Comparison of ENCODE assay signal across 3 cellular contexts in the genomic region with DNA sequence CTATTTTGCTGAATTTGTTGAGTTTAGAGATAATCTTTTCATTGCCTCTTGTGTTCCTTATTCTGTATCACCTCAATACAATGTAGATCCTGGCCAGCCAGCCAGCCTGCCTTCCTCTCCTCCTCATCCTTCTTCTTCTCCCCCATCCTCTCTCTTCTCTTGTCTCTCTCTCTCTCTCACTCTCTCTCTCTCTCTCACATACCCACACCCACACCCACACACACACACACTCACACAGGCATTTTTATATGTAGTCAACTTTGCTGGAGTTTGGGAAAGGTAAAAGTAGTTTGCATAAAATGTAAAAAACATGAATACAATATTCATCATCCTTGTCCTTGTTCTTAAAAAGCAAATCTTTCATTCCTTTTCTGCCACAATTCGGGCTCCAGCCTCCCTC.
TF ChIP-seq lines count a peak whose summit lies in the region.

No MANE protein-coding gene starts in this region.

TF ChIP-seq in liver, 16 proteins besides CTCF, POLR2A, EP300 and RAD21:
- TF ChIP-seq FOXA2 (IDR thresholded peaks at IDR 0.05) = no peak
- TF ChIP-seq, protein P1, sequence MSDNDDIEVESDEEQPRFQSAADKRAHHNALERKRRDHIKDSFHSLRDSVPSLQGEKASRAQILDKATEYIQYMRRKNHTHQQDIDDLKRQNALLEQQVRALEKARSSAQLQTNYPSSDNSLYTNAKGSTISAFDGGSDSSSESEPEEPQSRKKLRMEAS (IDR thresholded peaks at IDR 0.05) = no peak
- TF ChIP-seq, protein P2, sequence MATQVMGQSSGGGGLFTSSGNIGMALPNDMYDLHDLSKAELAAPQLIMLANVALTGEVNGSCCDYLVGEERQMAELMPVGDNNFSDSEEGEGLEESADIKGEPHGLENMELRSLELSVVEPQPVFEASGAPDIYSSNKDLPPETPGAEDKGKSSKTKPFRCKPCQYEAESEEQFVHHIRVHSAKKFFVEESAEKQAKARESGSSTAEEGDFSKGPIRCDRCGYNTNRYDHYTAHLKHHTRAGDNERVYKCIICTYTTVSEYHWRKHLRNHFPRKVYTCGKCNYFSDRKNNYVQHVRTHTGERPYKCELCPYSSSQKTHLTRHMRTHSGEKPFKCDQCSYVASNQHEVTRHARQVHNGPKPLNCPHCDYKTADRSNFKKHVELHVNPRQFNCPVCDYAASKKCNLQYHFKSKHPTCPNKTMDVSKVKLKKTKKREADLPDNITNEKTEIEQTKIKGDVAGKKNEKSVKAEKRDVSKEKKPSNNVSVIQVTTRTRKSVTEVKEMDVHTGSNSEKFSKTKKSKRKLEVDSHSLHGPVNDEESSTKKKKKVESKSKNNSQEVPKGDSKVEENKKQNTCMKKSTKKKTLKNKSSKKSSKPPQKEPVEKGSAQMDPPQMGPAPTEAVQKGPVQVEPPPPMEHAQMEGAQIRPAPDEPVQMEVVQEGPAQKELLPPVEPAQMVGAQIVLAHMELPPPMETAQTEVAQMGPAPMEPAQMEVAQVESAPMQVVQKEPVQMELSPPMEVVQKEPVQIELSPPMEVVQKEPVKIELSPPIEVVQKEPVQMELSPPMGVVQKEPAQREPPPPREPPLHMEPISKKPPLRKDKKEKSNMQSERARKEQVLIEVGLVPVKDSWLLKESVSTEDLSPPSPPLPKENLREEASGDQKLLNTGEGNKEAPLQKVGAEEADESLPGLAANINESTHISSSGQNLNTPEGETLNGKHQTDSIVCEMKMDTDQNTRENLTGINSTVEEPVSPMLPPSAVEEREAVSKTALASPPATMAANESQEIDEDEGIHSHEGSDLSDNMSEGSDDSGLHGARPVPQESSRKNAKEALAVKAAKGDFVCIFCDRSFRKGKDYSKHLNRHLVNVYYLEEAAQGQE (IDR thresholded peaks at IDR 0.05) = no peak

TF ChIP-seq in HepG2, 621 proteins besides CTCF, POLR2A, EP300 and RAD21:
- TF ChIP-seq ZNF224 (CRISPR knock-in tag; IDR thresholded peaks at IDR 0.05) (no peak), MEIS2 (CRISPR knock-in tag; IDR thresholded peaks at IDR 0.05) (no peak), HOXA7 (CRISPR knock-in tag; IDR thresholded peaks at IDR 0.05) (no peak), AHR (CRISPR knock-in tag; IDR thresholded peaks at IDR 0.05) (no peak), SALL2 (CRISPR knock-in tag; IDR thresholded peaks at IDR 0.05) (no peak), ZFX (CRISPR knock-in tag; IDR thresholded peaks at IDR 0.05; ENCODE audit: low read depth) (no peak), PRMT3 (CRISPR knock-in tag; IDR thresholded peaks at IDR 0.05; ENCODE audit: borderline replicate concordance, low read depth) (no peak), FOSL2 (CRISPR knock-in tag; IDR thresholded peaks at IDR 0.05) (no peak), ZNF749 (CRISPR knock-in tag; IDR thresholded peaks at IDR 0.05; ENCODE audit: borderline replicate concordance) (no peak), ZBTB21 (CRISPR knock-in tag; IDR thresholded peaks at IDR 0.05) (no peak), EHMT2 (IDR thresholded peaks at IDR 0.05; ENCODE audit: borderline replicate concordance, low read depth, low read length) (no peak), EZH2 (conservative IDR thresholded peaks at IDR 0.05; ENCODE audit: low read depth, low read length) (no peak), NR1H2 (CRISPR knock-in tag; IDR thresholded peaks at IDR 0.05; ENCODE audit: borderline replicate concordance, low read depth) (no peak), SP4 (CRISPR knock-in tag; IDR thresholded peaks at IDR 0.05) (no peak), DMAP1 (CRISPR knock-in tag; IDR thresholded peaks at IDR 0.05) (no peak)
- TF ChIP-seq, protein P3, sequence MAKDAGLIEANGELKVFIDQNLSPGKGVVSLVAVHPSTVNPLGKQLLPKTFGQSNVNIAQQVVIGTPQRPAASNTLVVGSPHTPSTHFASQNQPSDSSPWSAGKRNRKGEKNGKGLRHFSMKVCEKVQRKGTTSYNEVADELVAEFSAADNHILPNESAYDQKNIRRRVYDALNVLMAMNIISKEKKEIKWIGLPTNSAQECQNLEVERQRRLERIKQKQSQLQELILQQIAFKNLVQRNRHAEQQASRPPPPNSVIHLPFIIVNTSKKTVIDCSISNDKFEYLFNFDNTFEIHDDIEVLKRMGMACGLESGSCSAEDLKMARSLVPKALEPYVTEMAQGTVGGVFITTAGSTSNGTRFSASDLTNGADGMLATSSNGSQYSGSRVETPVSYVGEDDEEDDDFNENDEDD (CRISPR knock-in tag; IDR thresholded peaks at IDR 0.05; ENCODE audit: borderline replicate concordance) = no peak
- TF ChIP-seq, protein P4, sequence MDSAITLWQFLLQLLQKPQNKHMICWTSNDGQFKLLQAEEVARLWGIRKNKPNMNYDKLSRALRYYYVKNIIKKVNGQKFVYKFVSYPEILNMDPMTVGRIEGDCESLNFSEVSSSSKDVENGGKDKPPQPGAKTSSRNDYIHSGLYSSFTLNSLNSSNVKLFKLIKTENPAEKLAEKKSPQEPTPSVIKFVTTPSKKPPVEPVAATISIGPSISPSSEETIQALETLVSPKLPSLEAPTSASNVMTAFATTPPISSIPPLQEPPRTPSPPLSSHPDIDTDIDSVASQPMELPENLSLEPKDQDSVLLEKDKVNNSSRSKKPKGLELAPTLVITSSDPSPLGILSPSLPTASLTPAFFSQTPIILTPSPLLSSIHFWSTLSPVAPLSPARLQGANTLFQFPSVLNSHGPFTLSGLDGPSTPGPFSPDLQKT (CRISPR knock-in tag; IDR thresholded peaks at IDR 0.05; ENCODE audit: borderline replicate concordance) = no peak
- TF ChIP-seq, protein P5, sequence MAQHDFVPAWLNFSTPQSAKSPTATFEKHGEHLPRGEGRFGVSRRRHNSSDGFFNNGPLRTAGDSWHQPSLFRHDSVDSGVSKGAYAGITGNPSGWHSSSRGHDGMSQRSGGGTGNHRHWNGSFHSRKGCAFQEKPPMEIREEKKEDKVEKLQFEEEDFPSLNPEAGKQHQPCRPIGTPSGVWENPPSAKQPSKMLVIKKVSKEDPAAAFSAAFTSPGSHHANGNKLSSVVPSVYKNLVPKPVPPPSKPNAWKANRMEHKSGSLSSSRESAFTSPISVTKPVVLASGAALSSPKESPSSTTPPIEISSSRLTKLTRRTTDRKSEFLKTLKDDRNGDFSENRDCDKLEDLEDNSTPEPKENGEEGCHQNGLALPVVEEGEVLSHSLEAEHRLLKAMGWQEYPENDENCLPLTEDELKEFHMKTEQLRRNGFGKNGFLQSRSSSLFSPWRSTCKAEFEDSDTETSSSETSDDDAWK (CRISPR knock-in tag; IDR thresholded peaks at IDR 0.05) = no peak
- TF ChIP-seq, protein P6, sequence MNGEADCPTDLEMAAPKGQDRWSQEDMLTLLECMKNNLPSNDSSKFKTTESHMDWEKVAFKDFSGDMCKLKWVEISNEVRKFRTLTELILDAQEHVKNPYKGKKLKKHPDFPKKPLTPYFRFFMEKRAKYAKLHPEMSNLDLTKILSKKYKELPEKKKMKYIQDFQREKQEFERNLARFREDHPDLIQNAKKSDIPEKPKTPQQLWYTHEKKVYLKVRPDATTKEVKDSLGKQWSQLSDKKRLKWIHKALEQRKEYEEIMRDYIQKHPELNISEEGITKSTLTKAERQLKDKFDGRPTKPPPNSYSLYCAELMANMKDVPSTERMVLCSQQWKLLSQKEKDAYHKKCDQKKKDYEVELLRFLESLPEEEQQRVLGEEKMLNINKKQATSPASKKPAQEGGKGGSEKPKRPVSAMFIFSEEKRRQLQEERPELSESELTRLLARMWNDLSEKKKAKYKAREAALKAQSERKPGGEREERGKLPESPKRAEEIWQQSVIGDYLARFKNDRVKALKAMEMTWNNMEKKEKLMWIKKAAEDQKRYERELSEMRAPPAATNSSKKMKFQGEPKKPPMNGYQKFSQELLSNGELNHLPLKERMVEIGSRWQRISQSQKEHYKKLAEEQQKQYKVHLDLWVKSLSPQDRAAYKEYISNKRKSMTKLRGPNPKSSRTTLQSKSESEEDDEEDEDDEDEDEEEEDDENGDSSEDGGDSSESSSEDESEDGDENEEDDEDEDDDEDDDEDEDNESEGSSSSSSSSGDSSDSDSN (CRISPR knock-in tag; IDR thresholded peaks at IDR 0.05) = no peak

TF ChIP-seq in H1, 55 proteins besides CTCF, POLR2A, EP300 and RAD21:
- TF ChIP-seq TBP (IDR thresholded peaks at IDR 0.05; ENCODE audit: low read depth, low read length) (no peak), POLR2AphosphoS5 (IDR thresholded peaks at IDR 0.05; ENCODE audit: low read depth, low read length) (no peak), NANOG (IDR thresholded peaks at IDR 0.05; ENCODE audit: insufficient read depth, low read depth, low read length, poor library complexity, severe bottlenecking) (no peak), GTF2F1 (IDR thresholded peaks at IDR 0.05; ENCODE audit: borderline replicate concordance, low read depth, low read length) (no peak), MAFK (IDR thresholded peaks at IDR 0.05; ENCODE audit: low read depth, low read length) (no peak), CEBPB (IDR thresholded peaks at IDR 0.05; ENCODE audit: low read depth, low read length) (no peak), SP1 (IDR thresholded peaks at IDR 0.05; ENCODE audit: low read depth, low read length) (no peak), SIRT6 (IDR thresholded peaks at IDR 0.05; ENCODE audit: low read length) (no peak), GABPA (IDR thresholded peaks at IDR 0.05; ENCODE audit: borderline replicate concordance, insufficient read depth, low read length) (no peak), KDM4A (IDR thresholded peaks at IDR 0.05; ENCODE audit: low read depth, low read length, severe bottlenecking) (no peak), SUZ12 (IDR thresholded peaks at IDR 0.05; ENCODE audit: low read length) (no peak), TAF1 (IDR thresholded peaks at IDR 0.05; ENCODE audit: low read depth, low read length) (no peak), RNF2 (IDR thresholded peaks at IDR 0.05; ENCODE audit: borderline replicate concordance, low read depth, low read length, missing control alignments, poor library complexity, severe bottlenecking) (no peak), KDM5A (IDR thresholded peaks at IDR 0.05; ENCODE audit: low read length) (no peak), PHF8 (conservative IDR thresholded peaks at IDR 0.05; ENCODE audit: low read depth, low read length) (no peak), BRCA1 (IDR thresholded peaks at IDR 0.05; ENCODE audit: low read depth, low read length) (no peak), BACH1 (IDR thresholded peaks at IDR 0.05; ENCODE audit: low read length) (no peak), NRF1 (IDR thresholded peaks at IDR 0.05; ENCODE audit: low read depth, low read length) (no peak)
- TF ChIP-seq, protein P7, sequence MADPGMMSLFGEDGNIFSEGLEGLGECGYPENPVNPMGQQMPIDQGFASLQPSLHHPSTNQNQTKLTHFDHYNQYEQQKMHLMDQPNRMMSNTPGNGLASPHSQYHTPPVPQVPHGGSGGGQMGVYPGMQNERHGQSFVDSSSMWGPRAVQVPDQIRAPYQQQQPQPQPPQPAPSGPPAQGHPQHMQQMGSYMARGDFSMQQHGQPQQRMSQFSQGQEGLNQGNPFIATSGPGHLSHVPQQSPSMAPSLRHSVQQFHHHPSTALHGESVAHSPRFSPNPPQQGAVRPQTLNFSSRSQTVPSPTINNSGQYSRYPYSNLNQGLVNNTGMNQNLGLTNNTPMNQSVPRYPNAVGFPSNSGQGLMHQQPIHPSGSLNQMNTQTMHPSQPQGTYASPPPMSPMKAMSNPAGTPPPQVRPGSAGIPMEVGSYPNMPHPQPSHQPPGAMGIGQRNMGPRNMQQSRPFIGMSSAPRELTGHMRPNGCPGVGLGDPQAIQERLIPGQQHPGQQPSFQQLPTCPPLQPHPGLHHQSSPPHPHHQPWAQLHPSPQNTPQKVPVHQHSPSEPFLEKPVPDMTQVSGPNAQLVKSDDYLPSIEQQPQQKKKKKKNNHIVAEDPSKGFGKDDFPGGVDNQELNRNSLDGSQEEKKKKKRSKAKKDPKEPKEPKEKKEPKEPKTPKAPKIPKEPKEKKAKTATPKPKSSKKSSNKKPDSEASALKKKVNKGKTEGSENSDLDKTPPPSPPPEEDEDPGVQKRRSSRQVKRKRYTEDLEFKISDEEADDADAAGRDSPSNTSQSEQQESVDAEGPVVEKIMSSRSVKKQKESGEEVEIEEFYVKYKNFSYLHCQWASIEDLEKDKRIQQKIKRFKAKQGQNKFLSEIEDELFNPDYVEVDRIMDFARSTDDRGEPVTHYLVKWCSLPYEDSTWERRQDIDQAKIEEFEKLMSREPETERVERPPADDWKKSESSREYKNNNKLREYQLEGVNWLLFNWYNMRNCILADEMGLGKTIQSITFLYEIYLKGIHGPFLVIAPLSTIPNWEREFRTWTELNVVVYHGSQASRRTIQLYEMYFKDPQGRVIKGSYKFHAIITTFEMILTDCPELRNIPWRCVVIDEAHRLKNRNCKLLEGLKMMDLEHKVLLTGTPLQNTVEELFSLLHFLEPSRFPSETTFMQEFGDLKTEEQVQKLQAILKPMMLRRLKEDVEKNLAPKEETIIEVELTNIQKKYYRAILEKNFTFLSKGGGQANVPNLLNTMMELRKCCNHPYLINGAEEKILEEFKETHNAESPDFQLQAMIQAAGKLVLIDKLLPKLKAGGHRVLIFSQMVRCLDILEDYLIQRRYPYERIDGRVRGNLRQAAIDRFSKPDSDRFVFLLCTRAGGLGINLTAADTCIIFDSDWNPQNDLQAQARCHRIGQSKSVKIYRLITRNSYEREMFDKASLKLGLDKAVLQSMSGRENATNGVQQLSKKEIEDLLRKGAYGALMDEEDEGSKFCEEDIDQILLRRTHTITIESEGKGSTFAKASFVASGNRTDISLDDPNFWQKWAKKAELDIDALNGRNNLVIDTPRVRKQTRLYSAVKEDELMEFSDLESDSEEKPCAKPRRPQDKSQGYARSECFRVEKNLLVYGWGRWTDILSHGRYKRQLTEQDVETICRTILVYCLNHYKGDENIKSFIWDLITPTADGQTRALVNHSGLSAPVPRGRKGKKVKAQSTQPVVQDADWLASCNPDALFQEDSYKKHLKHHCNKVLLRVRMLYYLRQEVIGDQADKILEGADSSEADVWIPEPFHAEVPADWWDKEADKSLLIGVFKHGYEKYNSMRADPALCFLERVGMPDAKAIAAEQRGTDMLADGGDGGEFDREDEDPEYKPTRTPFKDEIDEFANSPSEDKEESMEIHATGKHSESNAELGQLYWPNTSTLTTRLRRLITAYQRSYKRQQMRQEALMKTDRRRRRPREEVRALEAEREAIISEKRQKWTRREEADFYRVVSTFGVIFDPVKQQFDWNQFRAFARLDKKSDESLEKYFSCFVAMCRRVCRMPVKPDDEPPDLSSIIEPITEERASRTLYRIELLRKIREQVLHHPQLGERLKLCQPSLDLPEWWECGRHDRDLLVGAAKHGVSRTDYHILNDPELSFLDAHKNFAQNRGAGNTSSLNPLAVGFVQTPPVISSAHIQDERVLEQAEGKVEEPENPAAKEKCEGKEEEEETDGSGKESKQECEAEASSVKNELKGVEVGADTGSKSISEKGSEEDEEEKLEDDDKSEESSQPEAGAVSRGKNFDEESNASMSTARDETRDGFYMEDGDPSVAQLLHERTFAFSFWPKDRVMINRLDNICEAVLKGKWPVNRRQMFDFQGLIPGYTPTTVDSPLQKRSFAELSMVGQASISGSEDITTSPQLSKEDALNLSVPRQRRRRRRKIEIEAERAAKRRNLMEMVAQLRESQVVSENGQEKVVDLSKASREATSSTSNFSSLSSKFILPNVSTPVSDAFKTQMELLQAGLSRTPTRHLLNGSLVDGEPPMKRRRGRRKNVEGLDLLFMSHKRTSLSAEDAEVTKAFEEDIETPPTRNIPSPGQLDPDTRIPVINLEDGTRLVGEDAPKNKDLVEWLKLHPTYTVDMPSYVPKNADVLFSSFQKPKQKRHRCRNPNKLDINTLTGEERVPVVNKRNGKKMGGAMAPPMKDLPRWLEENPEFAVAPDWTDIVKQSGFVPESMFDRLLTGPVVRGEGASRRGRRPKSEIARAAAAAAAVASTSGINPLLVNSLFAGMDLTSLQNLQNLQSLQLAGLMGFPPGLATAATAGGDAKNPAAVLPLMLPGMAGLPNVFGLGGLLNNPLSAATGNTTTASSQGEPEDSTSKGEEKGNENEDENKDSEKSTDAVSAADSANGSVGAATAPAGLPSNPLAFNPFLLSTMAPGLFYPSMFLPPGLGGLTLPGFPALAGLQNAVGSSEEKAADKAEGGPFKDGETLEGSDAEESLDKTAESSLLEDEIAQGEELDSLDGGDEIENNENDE (IDR thresholded peaks at IDR 0.05; ENCODE audit: insufficient replicate concordance, low read length) = no peak
